In genomic region chr17:2799653-2800052, GRCh38 we compare ENCODE assay signal across 18 cellular contexts. TPM values are rescaled to one million over a fixed set of nuclear protein-coding genes. Genes with fewer than 3 reads are reported as not detected.
DNase-seq lines count a peak whose midpoint lies in the region; ATAC-seq and TF ChIP-seq lines count a peak whose summit lies in the region.
"Had no signal": no experiment of that assay in that cellular context is flagged by ENCODE, and none has a peak within 500 bp of the region (broad histone marks: within the 10 kb centered on the region; RNA-seq: fewer than 3 reads in every experiment).

No MANE protein-coding gene starts in this region.

- peak overlapping the region in 8 of 11 experiments; percentile 20 to 59 (median 44); a peak in 11 of 22 replicates for H3K9ac ChIP-seq in BLaER1 treated with 17β-estradiol and CSF1 and Interleukin-3, amounts not matched to agents 10 nM and 100 nM
- H3K9ac ChIP-seq in IMR-90 (ENCODE audit: low read depth, low read length) = no peak overlapping the region

- no peaks in the 10 kb centered on the region for H3K9me1 ChIP-seq in IMR-90 (ENCODE audit: insufficient read depth, low read length)

- H3K56ac ChIP-seq in IMR-90 (ENCODE audit: extremely low read depth, insufficient read depth, low read length) = no peak overlapping the region

- no peak for TF ChIP-seq CTCF in IMR-90 (conservative IDR thresholded peaks at IDR 0.05; ENCODE audit: low read depth, low read length)
- TF ChIP-seq CTCF in natural killer cell (IDR thresholded peaks at IDR 0.05) = no peak

- H3K4me2 ChIP-seq in BLaER1 treated with 17β-estradiol and CSF1 and Interleukin-3, amounts not matched to agents 10 nM and 100 nM = peak overlapping the region; percentile 35 to 100 (median 98); a peak in 19 of 22 replicates
- H3K4me2 ChIP-seq in IMR-90 (ENCODE audit: low read depth, low read length) = no peak overlapping the region
- H3K4me2 ChIP-seq: PC-9 had no signal

- H3K27ac ChIP-seq in BLaER1 treated with 17β-estradiol and CSF1 and Interleukin-3, amounts not matched to agents 10 nM and 100 nM = peak overlapping the region in 7 of 11 experiments; percentile 38 to 66 (median 52); a peak in 10 of 22 replicates
- H3K27ac ChIP-seq in IMR-90 (ENCODE audit: insufficient read depth, low read length) = no peak overlapping the region
- H3K27ac ChIP-seq: PC-9 had no signal

- no peak overlapping the region for H3K14ac ChIP-seq in IMR-90 (replicated peaks; ENCODE audit: low read depth, low read length)

- H2BK15ac ChIP-seq in IMR-90 (ENCODE audit: low read depth, low read length) = no peak overlapping the region

- no peaks in the 10 kb centered on the region for H3K27me3 ChIP-seq in BLaER1 treated with 17β-estradiol and CSF1 and Interleukin-3, amounts not matched to agents 10 nM and 100 nM
- peaks cover 13% of the 10 kb centered on the region; the same call in 1 of the 2 replicates for H3K27me3 ChIP-seq in IMR-90 (ENCODE audit: control insufficient read depth, insufficient read depth, low read length)

- no peak overlapping the region for H3K4ac ChIP-seq in IMR-90 (ENCODE audit: low read depth, low read length)

- H3K79me1 ChIP-seq in IMR-90 (ENCODE audit: low read depth in 1 of 2, low read length in 2 of 2) = no peaks in the 10 kb centered on the region

- no peak overlapping the region for H3K4me3 Mint-ChIP-seq in dendritic cell treated with granulocyte-macrophage colony-stimulating factor and Interleukin-4, amounts not matched to agents 40 ng/mL and 50 ng/mL, for 4 days
- peak overlapping the region; percentile 93 for H3K4me3 Mint-ChIP-seq in natural killer cell
- no peak overlapping the region for H3K4me3 Mint-ChIP-seq in stimulated activated memory B cell treated with anti-CD40 and anti-IgM and Interleukin-4, amounts not matched to agents 10 μg/mL and 1 μg/mL and 100 μg/mL, for 72 hours

- DNase-seq in IMR-90 (no peak), natural killer cell (no peak), Kasumi-1 (lab: John Stamatoyannopoulos, UW) (no peak), HK-2 (ENCODE audit: unreplicated experiment) (no peak)
- DNase-seq: ACHN; AML-193; CD4-positive, alpha-beta T cell; DMS79; GOT3; KBM-7; NCI-H1436 treated with DMSO at 0.1 percent for 48 hours; NCI-H2081 treated with DMSO at 0.1 percent for 48 hours; NCI-H510A; PC-9 had no signal

- in situ Hi-C loops in IMR-90 (cut with MboI; ENCODE audit: low sequenced_read_pairs) = no loop called here

- peak overlapping the region; percentile 61 for H3K27ac Mint-ChIP-seq in dendritic cell treated with granulocyte-macrophage colony-stimulating factor and Interleukin-4, amounts not matched to agents 40 ng/mL and 50 ng/mL, for 4 days
- peak overlapping the region; percentile 64 to 88 for H3K27ac Mint-ChIP-seq in natural killer cell
- H3K27ac Mint-ChIP-seq in stimulated activated memory B cell treated with anti-CD40 and anti-IgM and Interleukin-4, amounts not matched to agents 10 μg/mL and 1 μg/mL and 100 μg/mL, for 72 hours = no peak overlapping the region
- H3K27ac Mint-ChIP-seq: CD4-positive, alpha-beta T cell had no signal

- H4K91ac ChIP-seq in IMR-90 (ENCODE audit: insufficient read depth, low read depth, low read length) = no peak overlapping the region

- CTCF ChIA-PET in IMR-90 (lab: Yijun Ruan, JAX) = no interaction called here

- dilution Hi-C loops in IMR-90 (cut with HindIII; ENCODE audit: low sequenced_read_pairs, unreplicated experiment) = no loop called here

- ATAC-seq in IMR-90 (ENCODE audit: low read depth) (no peak), natural killer cell (no peak)
- no peak for ATAC-seq in stimulated activated memory B cell treated with anti-CD40 and anti-IgM and Interleukin-4, amounts not matched to agents 10 μg/mL and 1 μg/mL and 100 μg/mL, for 72 hours

- peaks cover 50% of the 10 kb centered on the region for H3K36me3 Mint-ChIP-seq in dendritic cell treated with granulocyte-macrophage colony-stimulating factor and Interleukin-4, amounts not matched to agents 40 ng/mL and 50 ng/mL, for 4 days (ENCODE audit: low read depth)
- peaks cover 7% of the 10 kb centered on the region for H3K36me3 Mint-ChIP-seq in natural killer cell
- peaks cover 11% of the 10 kb centered on the region for H3K36me3 Mint-ChIP-seq in stimulated activated memory B cell treated with anti-CD40 and anti-IgM and Interleukin-4, amounts not matched to agents 10 μg/mL and 1 μg/mL and 100 μg/mL, for 72 hours

- H4K20me1 ChIP-seq in BLaER1 treated with 17β-estradiol and CSF1 and Interleukin-3, amounts not matched to agents 10 nM and 100 nM = peaks cover 0 to 56% (median 40%) of the 10 kb centered on the region in 11 experiments; a peak in 18 of 22 replicates
- H4K20me1 ChIP-seq in IMR-90 (ENCODE audit: insufficient read depth, low read length) = no peaks in the 10 kb centered on the region; the same call in 1 of the 2 replicates

- H3K23ac ChIP-seq in IMR-90 (ENCODE audit: low read depth, low read length) = no peak overlapping the region

- H4K8ac ChIP-seq in IMR-90 (ENCODE audit: low read depth in 2 of 2, low read length in 2 of 2) = no peak overlapping the region

- TF ChIP-seq RAD21 in IMR-90 (IDR thresholded peaks at IDR 0.05; ENCODE audit: low read length) = no peak

- H3K4me1 Mint-ChIP-seq in dendritic cell treated with granulocyte-macrophage colony-stimulating factor and Interleukin-4, amounts not matched to agents 40 ng/mL and 50 ng/mL, for 4 days (ENCODE audit: low read depth) = peaks cover 87% of the 10 kb centered on the region
- H3K4me1 Mint-ChIP-seq in natural killer cell = peaks cover 87 to 94% of the 10 kb centered on the region in 2 donors
- H3K4me1 Mint-ChIP-seq in stimulated activated memory B cell treated with anti-CD40 and anti-IgM and Interleukin-4, amounts not matched to agents 10 μg/mL and 1 μg/mL and 100 μg/mL, for 72 hours = peaks cover 54% of the 10 kb centered on the region

- H3K4me3 ChIP-seq in BLaER1 treated with 17β-estradiol and CSF1 and Interleukin-3, amounts not matched to agents 10 nM and 100 nM = peak overlapping the region in 1 of 10 experiments; percentile 25; a peak in 1 of 20 replicates
- H3K4me3 ChIP-seq in IMR-90 (ENCODE audit: insufficient read depth, low read depth, low read length) = no peak overlapping the region
- H3K4me3 ChIP-seq: PC-9 had no signal

- TF ChIP-seq POLR2A in IMR-90 (IDR thresholded peaks at IDR 0.05; ENCODE audit: low read depth, low read length) = no peak

- no peak overlapping the region for H2BK5ac ChIP-seq in IMR-90 (ENCODE audit: low read depth, low read length, poor library complexity, severe bottlenecking)

- no peak overlapping the region for H2BK120ac ChIP-seq in IMR-90 (ENCODE audit: low read depth, low read length)

- H4K5ac ChIP-seq in IMR-90 (ENCODE audit: low read depth, low read length) = no peak overlapping the region

- BruUV-seq in IMR-90 (replicated peaks; lab: Mats Ljungman, UMichigan) = no TSS peak

- H2BK20ac ChIP-seq in IMR-90 (ENCODE audit: low read depth, low read length) = no peak overlapping the region

- no peaks in the 10 kb centered on the region for H3K9me3 Mint-ChIP-seq in dendritic cell treated with granulocyte-macrophage colony-stimulating factor and Interleukin-4, amounts not matched to agents 40 ng/mL and 50 ng/mL, for 4 days
- no peaks in the 10 kb centered on the region for H3K9me3 Mint-ChIP-seq in natural killer cell
- no peaks in the 10 kb centered on the region for H3K9me3 Mint-ChIP-seq in stimulated activated memory B cell treated with anti-CD40 and anti-IgM and Interleukin-4, amounts not matched to agents 10 μg/mL and 1 μg/mL and 100 μg/mL, for 72 hours
- H3K9me3 Mint-ChIP-seq: CD4-positive, alpha-beta T cell had no signal

- intact Hi-C loops in IMR-90 (cut with micrococcal nuclease) (no loop called here), natural killer cell (cut with micrococcal nuclease) (no loop called here)
- intact Hi-C loops in dendritic cell treated with granulocyte-macrophage colony-stimulating factor and Interleukin-4, amounts not matched to agents 40 ng/mL and 50 ng/mL, for 4 days (cut with micrococcal nuclease) = loop anchor here (10.0 kb wide), 1 partner anchor 135 kb away; no protein-coding TSS in a partner anchor

- no peak overlapping the region for H3K18ac ChIP-seq in IMR-90 (ENCODE audit: low read depth, low read length)

- peak overlapping the region; percentile 32 for H2AFZ ChIP-seq in IMR-90 (replicated peaks; ENCODE audit: low read length, poor library complexity)
- H2AFZ ChIP-seq: PC-9 had no signal

- H3K9me3 ChIP-seq in BLaER1 treated with 17β-estradiol and CSF1 and Interleukin-3, amounts not matched to agents 10 nM and 100 nM (replicated peaks in 1 of 11) = no peaks in the 10 kb centered on the region
- H3K9me3 ChIP-seq in IMR-90 (ENCODE audit: control insufficient read depth, insufficient read depth, low read length) = 0 out of 2 replicates have a peak, but pooled peaks cover 2% of the 10 kb centered on the region

- peaks cover 44 to 73% (median 58%) of the 10 kb centered on the region in 10 experiments for H3K4me1 ChIP-seq in BLaER1 treated with 17β-estradiol and CSF1 and Interleukin-3, amounts not matched to agents 10 nM and 100 nM
- H3K4me1 ChIP-seq in IMR-90 (ENCODE audit: control insufficient read depth, insufficient read depth, low read length) = no peaks in the 10 kb centered on the region

- peaks cover 27 to 48% (median 41%) of the 10 kb centered on the region in 11 experiments for H3K36me3 ChIP-seq in BLaER1 treated with 17β-estradiol and CSF1 and Interleukin-3, amounts not matched to agents 10 nM and 100 nM
- H3K36me3 ChIP-seq in IMR-90 (ENCODE audit: control insufficient read depth, insufficient read depth, low read length) = no peaks in the 10 kb centered on the region

- POLR2A ChIA-PET in IMR-90 (lab: Charles Lee; ENCODE audit: unreplicated experiment) = no interaction called here

- peak overlapping the region; percentile 42 for H2AK9ac ChIP-seq in IMR-90 (replicated peaks; ENCODE audit: low read depth, low read length, poor library complexity)

- no peak overlapping the region for H2AK5ac ChIP-seq in IMR-90 (ENCODE audit: low read depth, low read length)

- WGBS in IMR-90 (ENCODE audit: extremely low coverage in 2 of 2, insufficient read length in 1 of 2), 2 experiments = 56% methylated on average over 3 of the region's 7 CpGs; no CpG with 5 or more reads in 1 of the 2 experiments

- no peaks in the 10 kb centered on the region for H3K27me3 Mint-ChIP-seq in dendritic cell treated with granulocyte-macrophage colony-stimulating factor and Interleukin-4, amounts not matched to agents 40 ng/mL and 50 ng/mL, for 4 days
- no peaks in the 10 kb centered on the region for H3K27me3 Mint-ChIP-seq in natural killer cell (ENCODE audit: low read depth in 2 of 2)
- H3K27me3 Mint-ChIP-seq in stimulated activated memory B cell treated with anti-CD40 and anti-IgM and Interleukin-4, amounts not matched to agents 10 μg/mL and 1 μg/mL and 100 μg/mL, for 72 hours = no peaks in the 10 kb centered on the region
- H3K27me3 Mint-ChIP-seq: CD4-positive, alpha-beta T cell had no signal

RNA-seq across cellular contexts. Expression of gene RAP1GAP2, which starts 3.4 kb away (rescaled TPM):
- total RNA-seq in IMR-90 (2012; rRNA removed) (4.7 and 5.7 TPM in 2 replicates), natural killer cell (100 to 1,000 TPM; 274 to 418 (median 390) TPM)
- polyA plus RNA-seq in IMR-90 (2012; rRNA removed) = 7.5 and 8.6 TPM in 2 replicates
- polyA plus RNA-seq in IMR-90 (2012; cell fraction: cytosol; rRNA removed) = 3.4 and 3.8 TPM in 2 replicates
- 28.2 and 37.6 TPM in 2 replicates for polyA plus RNA-seq in IMR-90 (2012; cell fraction: nucleus; rRNA removed; ENCODE audit: low replicate concordance)

RNA-seq across cellular contexts. Expression of gene CCDC92B, which starts 50.2 kb away (rescaled TPM):
- total RNA-seq in IMR-90 (2012; rRNA removed) (not detected in 2 replicates), natural killer cell (not detected)
- polyA plus RNA-seq in IMR-90 (2012; rRNA removed) = not detected in 2 replicates
- not detected in 2 replicates for polyA plus RNA-seq in IMR-90 (2012; cell fraction: cytosol; rRNA removed)
- polyA plus RNA-seq in IMR-90 (2012; cell fraction: nucleus; rRNA removed; ENCODE audit: low replicate concordance) = 0.02 TPM in 1 of 2 replicates, not detected in the other
- total RNA-seq: M059J had no signal

Comparison
In these comparisons a context has a peak if more than half of its experiments do, and no peak if none do; other contexts are left out.
1. RNA of gene RAP1GAP2, which starts 3.4 kb away (total RNA-seq): 274 to 418 TPM in natural killer cell; 4.7 to 5.7 TPM in IMR-90; every median in the first group is over 10 times any median in the second.